In the genomic region with DNA sequence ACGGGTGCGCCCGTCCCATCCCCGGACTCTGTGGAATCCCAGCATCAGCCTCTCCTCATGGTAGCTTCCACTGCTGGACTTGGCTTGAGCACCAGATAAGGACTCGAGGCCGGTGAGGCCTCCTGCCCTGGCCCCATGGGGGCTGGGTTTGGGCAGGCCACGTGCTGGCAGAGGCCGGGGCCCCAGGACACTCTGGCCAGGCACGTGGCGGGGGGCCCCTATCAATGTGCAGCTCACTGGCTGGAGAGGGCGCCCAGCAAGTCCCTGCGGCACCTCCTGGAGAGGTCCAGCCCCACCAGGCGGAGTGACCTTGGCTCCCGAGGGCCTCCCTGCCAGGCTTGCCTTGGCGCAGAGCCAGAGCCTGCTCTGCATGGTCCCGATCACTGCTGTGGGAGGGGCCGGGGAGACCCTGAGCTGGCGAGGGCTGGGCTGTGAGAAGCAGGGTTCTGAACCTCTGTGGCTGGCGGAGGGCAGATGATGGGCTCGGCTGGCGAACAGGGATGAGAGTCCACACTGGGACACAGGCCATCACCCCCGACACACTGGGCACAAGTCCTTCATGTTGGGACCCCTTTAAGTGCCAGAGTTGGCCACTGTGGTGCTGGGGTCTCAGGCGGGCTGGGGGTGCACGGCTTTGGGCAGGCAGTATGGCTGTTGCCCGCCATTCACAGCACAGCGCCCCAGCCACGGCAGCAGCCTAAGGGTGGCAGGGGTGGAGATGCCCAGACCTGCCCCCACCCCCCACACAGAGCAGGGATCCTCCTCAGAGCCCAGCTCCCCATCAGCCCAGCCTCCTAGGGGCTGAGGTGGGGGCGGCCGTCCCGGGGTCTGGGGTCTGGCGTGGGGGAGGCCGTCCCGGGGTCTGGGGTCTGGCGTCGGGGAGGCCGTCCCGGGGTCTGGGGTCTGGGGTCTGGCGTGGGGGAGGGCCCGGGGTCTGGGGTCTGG, we compare ENCODE assay signal across 15 cellular contexts. TPM values are rescaled to one million over a fixed set of nuclear protein-coding genes. Genes with fewer than 3 reads are reported as not detected.
DNase-seq lines count a peak whose midpoint lies in the region; ATAC-seq, FAIRE-seq and TF ChIP-seq lines count a peak whose summit lies in the region.
"Had no signal": no experiment of that assay in that cellular context is flagged by ENCODE, and none has a peak within 500 bp of the region (broad histone marks: within the 10 kb centered on the region; RNA-seq: fewer than 3 reads in every experiment).

No MANE protein-coding gene starts in this region.

- TF ChIP-seq CTCF in kidney (IDR thresholded peaks at IDR 0.05; ENCODE audit: borderline replicate concordance, extremely low read depth, insufficient read depth) (no peak), nephron progenitor cell (IDR thresholded peaks at IDR 0.05) (no peak)

- H3K4me1 Mint-ChIP-seq in stimulated activated memory B cell treated with anti-CD40 and anti-IgM and Interleukin-4, amounts not matched to agents 10 μg/mL and 1 μg/mL and 100 μg/mL, for 72 hours: no peaks in the 10 kb centered on the region
- H3K4me1 Mint-ChIP-seq in nephron progenitor cell: peaks cover 34% of the 10 kb centered on the region
- H3K4me1 Mint-ChIP-seq: activated B cell treated with CpG ODN at 0.5 μM for 24 hours had no signal

- no peak overlapping the region for H3K27ac Mint-ChIP-seq in stimulated activated memory B cell treated with anti-CD40 and anti-IgM and Interleukin-4, amounts not matched to agents 10 μg/mL and 1 μg/mL and 100 μg/mL, for 72 hours
- H3K27ac Mint-ChIP-seq in nephron progenitor cell: no peak overlapping the region
- H3K27ac Mint-ChIP-seq: activated B cell treated with CpG ODN at 0.5 μM for 24 hours had no signal

- H3K9me3 ChIP-seq in kidney (ENCODE audit: control insufficient read depth in 1 of 2, low read length in 2 of 2): no peaks in the 10 kb centered on the region
- H3K9me3 ChIP-seq: Caco-2, neutrophil had no signal

- no peak overlapping the region for H3K4me3 ChIP-seq in kidney (ENCODE audit: low read length in 2 of 2)

- H3K9me3 Mint-ChIP-seq in stimulated activated memory B cell treated with anti-CD40 and anti-IgM and Interleukin-4, amounts not matched to agents 10 μg/mL and 1 μg/mL and 100 μg/mL, for 72 hours: no peaks in the 10 kb centered on the region
- no peaks in the 10 kb centered on the region for H3K9me3 Mint-ChIP-seq in nephron progenitor cell
- H3K9me3 Mint-ChIP-seq: activated B cell treated with CpG ODN at 0.5 μM for 24 hours had no signal

- H3K27ac ChIP-seq in kidney (ENCODE audit: low read depth in 2 of 2, low read length in 2 of 2): peak overlapping the region in 1 of 2 donors; percentile 63
- H3K27ac ChIP-seq: neutrophil had no signal

- H3K36me3 ChIP-seq in kidney (ENCODE audit: control insufficient read depth in 1 of 2, insufficient read depth in 2 of 2, low read length in 2 of 2): no peaks in the 10 kb centered on the region
- H3K36me3 ChIP-seq: neutrophil had no signal

- H3K4me1 ChIP-seq in kidney (ENCODE audit: control insufficient read depth in 1 of 2, insufficient read depth in 1 of 2, low read depth in 1 of 2, low read length in 2 of 2): peaks cover 24 to 65% of the 10 kb centered on the region in 2 donors
- H3K4me1 ChIP-seq: Caco-2 had no signal

- H3K36me3 Mint-ChIP-seq in stimulated activated memory B cell treated with anti-CD40 and anti-IgM and Interleukin-4, amounts not matched to agents 10 μg/mL and 1 μg/mL and 100 μg/mL, for 72 hours: no peaks in the 10 kb centered on the region
- H3K36me3 Mint-ChIP-seq in nephron progenitor cell (ENCODE audit: low read depth): no peaks in the 10 kb centered on the region

- no peak overlapping the region for H3K4me3 Mint-ChIP-seq in stimulated activated memory B cell treated with anti-CD40 and anti-IgM and Interleukin-4, amounts not matched to agents 10 μg/mL and 1 μg/mL and 100 μg/mL, for 72 hours
- no peak overlapping the region for H3K4me3 Mint-ChIP-seq in nephron progenitor cell
- H3K4me3 Mint-ChIP-seq: activated B cell treated with CpG ODN at 0.5 μM for 24 hours had no signal

- H3K27me3 Mint-ChIP-seq in stimulated activated memory B cell treated with anti-CD40 and anti-IgM and Interleukin-4, amounts not matched to agents 10 μg/mL and 1 μg/mL and 100 μg/mL, for 72 hours: no peaks in the 10 kb centered on the region
- peaks cover 3% of the 10 kb centered on the region for H3K27me3 Mint-ChIP-seq in nephron progenitor cell (ENCODE audit: low read depth, poor library complexity)
- H3K27me3 Mint-ChIP-seq: activated B cell treated with CpG ODN at 0.5 μM for 24 hours had no signal

- H3K9ac ChIP-seq in kidney (ENCODE audit: low read length in 2 of 2): no peak overlapping the region

- no peak for FAIRE-seq in kidney (lab: Jason Lieb, UNC)

- DNase-seq in NCI-H1417 (lab: John Stamatoyannopoulos, UW): peak in 2 of 3 experiments; percentile 73 to 86
- no peak for DNase-seq in NCI-H1417 treated with DMSO at 0.1 percent for 48 hours (lab: John Stamatoyannopoulos, UW)
- peak; percentile 58 for DNase-seq in NCI-H2227 treated with DMSO at 0.1 percent for 48 hours (lab: John Stamatoyannopoulos, UW)
- DNase-seq in kidney: peak; percentile 80
- no peak for DNase-seq in nephron progenitor cell
- DNase-seq in hepatic stellate cell (ENCODE audit: low spot score): no peak
- DNase-seq: activated B cell treated with CpG ODN at 0.5 μM for 24 hours, HCEC 1CT, mammary epithelial cell, NCI-H2081 treated with DMSO at 0.1 percent for 48 hours, SW 1271 had no signal

- ATAC-seq in stimulated activated memory B cell treated with anti-CD40 and anti-IgM and Interleukin-4, amounts not matched to agents 10 μg/mL and 1 μg/mL and 100 μg/mL, for 72 hours: peak; percentile 25
- ATAC-seq in GM19467 (IDR thresholded peaks at IDR 0.05; ENCODE audit: unreplicated experiment): no peak

- intact Hi-C loops in kidney (cut with DNase I): no loop called here

RNA-seq across cellular contexts. Expression of a gene that starts 19.1 kb away (rescaled TPM):
- total RNA-seq in kidney: 22.4 TPM
- 13.0 TPM for polyA plus RNA-seq in kidney (ENCODE audit: insufficient read depth, low read depth, low replicate concordance)

Comparison
In these comparisons a context has a peak if more than half of its experiments do, and no peak if none do; other contexts are left out.
1. DNase-seq: peak in NCI-H1417 (2 of 3), NCI-H2227 treated with DMSO at 0.1 percent for 48 hours (single experiment) and kidney (single experiment); none in NCI-H1417 treated with DMSO at 0.1 percent for 48 hours (single experiment), nephron progenitor cell (single experiment) and hepatic stellate cell (single experiment).